Comparison of ENCODE assay signal across 30 cellular contexts in the genomic region with DNA sequence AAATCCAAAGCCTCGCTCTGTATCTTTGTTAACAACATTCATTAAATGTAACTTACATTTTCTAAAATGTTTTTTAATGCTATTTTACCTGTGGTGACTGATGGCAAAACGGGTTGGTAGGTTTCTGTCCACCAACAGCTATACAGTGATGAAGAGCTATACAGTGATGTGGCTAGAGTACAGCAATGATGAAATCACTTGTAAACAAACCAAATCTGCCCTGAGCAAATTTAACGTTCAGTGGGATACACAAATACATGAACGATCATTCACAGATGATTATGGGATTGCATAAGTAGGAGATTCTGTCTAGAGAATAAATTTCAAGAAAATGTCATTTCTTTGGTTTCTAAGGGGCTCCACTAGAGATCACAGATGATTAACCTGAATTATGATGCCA.
"Had no signal": no experiment of that assay in that cellular context is flagged by ENCODE, and none has a peak within 500 bp of the region (broad histone marks: within the 10 kb centered on the region; RNA-seq: fewer than 3 reads in every experiment).

No MANE protein-coding gene starts in this region.

- H3K9me3 ChIP-seq: adrenal gland, ascending aorta, gastrocnemius medialis, left ventricle myocardium inferior, mucosa of descending colon, right atrium auricular region, suprapubic skin, tibial artery, upper lobe of right lung had no signal

- H3K27me3 ChIP-seq: adrenal gland, ascending aorta, brain microvascular endothelial cell, gastrocnemius medialis, right atrium auricular region, suprapubic skin, tibial artery, upper lobe of right lung had no signal

- H3K27ac ChIP-seq: adrenal gland, ascending aorta, brain microvascular endothelial cell, gastrocnemius medialis, left ventricle myocardium inferior, right atrium auricular region, suprapubic skin, tibial artery, upper lobe of right lung had no signal

- FAIRE-seq: endothelial cell of umbilical vein had no signal

- DNase-seq: activated B cell treated with CpG ODN at 0.5 μM for 24 hours; activated CD8-positive, alpha-beta memory T cell treated with anti-CD3 and anti-CD28 coated beads, Interleukin-2, amount 10 ng/mL, durations not matched to agents 7 days and 5 days; activated CD8-positive, alpha-beta T cell treated with anti-CD3 and anti-CD28 coated beads, Interleukin-2, amount 10 ng/mL, durations not matched to agents 7 days and 5 days; activated effector memory CD4-positive, alpha-beta T cell treated with Interleukin-2 at 50 U/mL for 16 hours; activated naive CD4-positive, alpha-beta T cell treated with anti-CD3 and anti-CD28 coated beads for 36 hours; activated naive CD8-positive, alpha-beta T cell treated with anti-CD3 and anti-CD28 coated beads for 36 hours; activated T-cell treated with anti-CD3 and anti-CD28 coated beads, Interleukin-2, amount 50 U/mL, for 72 hours; adrenal gland; brain microvascular endothelial cell; caudate nucleus; cortex of kidney; gastrocnemius medialis; glutamatergic neuron; islet precursor cell; left ventricle myocardium inferior; mesendoderm; mucosa of descending colon; stimulated activated CD4-positive, alpha-beta T cell treated with anti-CD3 and anti-CD28 coated beads, Interleukin-2, amount 100 ng/mL, for 24 hours; stimulated activated naive CD4-positive, alpha-beta T cell; T-helper 2 cell; tibial artery; upper lobe of right lung had no signal

- H3K36me3 ChIP-seq: adrenal gland, brain microvascular endothelial cell, upper lobe of right lung had no signal

- H3K4me1 ChIP-seq: adrenal gland, right atrium auricular region, upper lobe of right lung had no signal

- H3K4me2 ChIP-seq: smooth muscle cell had no signal

- ATAC-seq: activated CD8-positive, alpha-beta memory T cell treated with anti-CD3 and anti-CD28 coated beads, Interleukin-2, amount 10 ng/mL, durations not matched to agents 7 days and 5 days; activated CD8-positive, alpha-beta T cell treated with anti-CD3 and anti-CD28 coated beads, Interleukin-2, amount 10 ng/mL, durations not matched to agents 7 days and 5 days; activated T-cell treated with anti-CD3 and anti-CD28 coated beads, Interleukin-2, amount 50 U/mL, for 72 hours; esophagus mucosa; gastrocnemius medialis; mucosa of descending colon; natural killer cell treated with Interleukin-12 subunit alpha and Interleukin-12 subunit beta and Interleukin-15 and Interleukin-18, amount 100 ng/mL, for 72 hours; upper lobe of right lung had no signal

- H3K4me3 ChIP-seq: adrenal gland, ascending aorta, gastrocnemius medialis, left ventricle myocardium inferior, lung, mucosa of descending colon, right atrium auricular region, smooth muscle cell, suprapubic skin, tibial artery, upper lobe of right lung had no signal
